Comparison of ENCODE assay signal across 1 cellular context in the genomic region with DNA sequence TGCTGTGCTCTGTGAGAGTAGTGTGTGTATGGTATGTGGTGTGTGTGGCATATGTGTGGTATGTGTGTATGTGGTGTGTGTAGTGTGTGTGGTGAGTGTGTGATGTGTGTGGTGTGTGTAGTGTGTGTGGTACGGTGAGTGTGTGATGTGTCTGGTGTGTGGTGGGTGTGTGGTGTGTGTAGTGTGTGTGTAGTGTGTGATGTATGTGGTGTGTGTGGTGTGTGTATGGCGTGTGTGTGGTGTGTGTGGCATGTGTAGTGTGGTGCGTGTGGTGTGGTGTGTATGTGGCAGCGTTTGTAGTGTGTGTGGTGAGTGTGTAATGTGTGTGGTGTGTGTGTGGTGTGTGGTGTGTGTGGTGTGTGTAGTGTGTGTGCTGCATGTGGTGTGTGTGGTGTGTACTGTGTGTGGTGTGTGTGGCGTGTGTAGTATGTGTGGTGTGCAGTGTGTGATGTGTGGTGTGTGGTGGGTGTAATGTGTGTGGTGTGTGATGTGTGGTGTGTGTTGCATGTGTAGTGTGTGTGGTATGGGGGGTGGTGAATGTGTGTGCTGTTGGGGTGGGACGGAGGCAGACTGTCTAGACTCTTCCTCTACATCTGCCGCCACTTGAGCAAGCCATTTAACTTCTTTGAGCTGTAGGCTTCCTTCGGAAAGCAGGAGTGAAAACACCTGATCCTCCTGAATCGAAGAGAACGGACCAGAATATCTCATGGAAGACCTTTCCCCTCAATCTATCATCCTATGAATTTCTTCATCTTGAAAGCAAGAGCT.
TF ChIP-seq lines count a peak whose summit lies in the region.

No MANE protein-coding gene starts in this region.

TF ChIP-seq in H1, 55 proteins besides CTCF, POLR2A, EP300 and RAD21 (continued from another document):
- TF ChIP-seq, protein P1, sequence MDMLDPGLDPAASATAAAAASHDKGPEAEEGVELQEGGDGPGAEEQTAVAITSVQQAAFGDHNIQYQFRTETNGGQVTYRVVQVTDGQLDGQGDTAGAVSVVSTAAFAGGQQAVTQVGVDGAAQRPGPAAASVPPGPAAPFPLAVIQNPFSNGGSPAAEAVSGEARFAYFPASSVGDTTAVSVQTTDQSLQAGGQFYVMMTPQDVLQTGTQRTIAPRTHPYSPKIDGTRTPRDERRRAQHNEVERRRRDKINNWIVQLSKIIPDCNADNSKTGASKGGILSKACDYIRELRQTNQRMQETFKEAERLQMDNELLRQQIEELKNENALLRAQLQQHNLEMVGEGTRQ (IDR thresholded peaks at IDR 0.05; ENCODE audit: low read length): no peak
- no peak for TF ChIP-seq TEAD4 (IDR thresholded peaks at IDR 0.05; ENCODE audit: low read depth, low read length)
- no peak for TF ChIP-seq ASH2L (IDR thresholded peaks at IDR 0.05; ENCODE audit: low read length)
- TF ChIP-seq ZNF274 (IDR thresholded peaks at IDR 0.05; ENCODE audit: borderline replicate concordance, extremely low read depth, low read length): no peak
- no peak for TF ChIP-seq CTBP2 (IDR thresholded peaks at IDR 0.05; ENCODE audit: borderline replicate concordance, insufficient read depth, insufficient read length, low read length)
- no peak for TF ChIP-seq SUZ12 (IDR thresholded peaks at IDR 0.05; ENCODE audit: low read length)
- no peak for TF ChIP-seq SIN3A (conservative IDR thresholded peaks at IDR 0.05 in 1 of 2, IDR thresholded peaks at IDR 0.05 in 1 of 2; ENCODE audit: low read depth in 1 of 2, low read length in 2 of 2)
- no peak for TF ChIP-seq RFX5 (IDR thresholded peaks at IDR 0.05; ENCODE audit: borderline replicate concordance, low read depth, low read length)
- no peak for TF ChIP-seq POU5F1 (IDR thresholded peaks at IDR 0.05; ENCODE audit: low read depth, low read length)
- no peak for TF ChIP-seq KDM4A (IDR thresholded peaks at IDR 0.05; ENCODE audit: low read depth, low read length, severe bottlenecking)
- no peak for TF ChIP-seq TAF1 (IDR thresholded peaks at IDR 0.05; ENCODE audit: low read depth, low read length)
- TF ChIP-seq CHD1 (IDR thresholded peaks at IDR 0.05; ENCODE audit: low read depth, low read length): no peak
- TF ChIP-seq SIRT6 (IDR thresholded peaks at IDR 0.05; ENCODE audit: low read length): no peak
- TF ChIP-seq CEBPB (IDR thresholded peaks at IDR 0.05; ENCODE audit: low read depth, low read length): no peak
TF ChIP-seq in H1: peak in this region for 0.
